ENCODE assay signal across 8 cellular contexts in genomic region chr9:127802576-127803443, GRCh38. TPM values are rescaled to one million over a fixed set of nuclear protein-coding genes. Genes with fewer than 3 reads are reported as not detected.
DNase-seq lines count a peak whose midpoint lies in the region; ATAC-seq, FAIRE-seq and TF ChIP-seq lines count a peak whose summit lies in the region.

Gene FPGS (plus strand): TSS chr9:127802882. CDS start chr9:127802925, 43 bp downstream.

- dilution Hi-C loops in keratinocyte (cut with MboI; ENCODE audit: extremely low pct_ligation_motif_present, low sequenced_read_pairs), result no loop called here

- H2AFZ ChIP-seq in keratinocyte (ENCODE audit: control insufficient read depth, low read length), result peak within 1 kb of the TSS; percentile 68

- H3K4me1 ChIP-seq in keratinocyte (ENCODE audit: control insufficient read depth, extremely low read depth, insufficient read depth, low read length), result peaks cover 24% of the 10 kb centered on the region

- peak within 1 kb of the TSS; percentile 93 for H3K4me2 ChIP-seq in keratinocyte (ENCODE audit: control insufficient read depth, extremely low read depth, insufficient read depth, low read depth, low read length)

- peak within 1 kb of the TSS; percentile 99 for H3K9ac ChIP-seq in keratinocyte (ENCODE audit: control insufficient read depth, extremely low read depth, insufficient read depth, low read length)

- no peak for TF ChIP-seq CTCF in keratinocyte (optimal IDR thresholded peaks at IDR 0.05 in 1 of 3, IDR thresholded peaks at IDR 0.05 in 1 of 3, conservative IDR thresholded peaks at IDR 0.05 in 1 of 3; ENCODE audit: extremely low read depth in 1 of 3, insufficient read depth in 2 of 3, low read length in 3 of 3)

- H3K27me3 ChIP-seq in keratinocyte (ENCODE audit: control insufficient read depth, extremely low read depth, insufficient read depth, low read length), result no peaks in the 10 kb centered on the region

- no peaks in the 10 kb centered on the region for H3K9me1 ChIP-seq in keratinocyte (ENCODE audit: control insufficient read depth, extremely low read depth, insufficient read depth, low read length)

- H4K20me1 ChIP-seq in keratinocyte (ENCODE audit: control insufficient read depth, extremely low read depth, insufficient read depth, low read length), result peaks cover 2% of the 10 kb centered on the region

- H3K79me2 ChIP-seq in keratinocyte (ENCODE audit: control insufficient read depth, insufficient read depth, low read length), result peaks cover 17% of the 10 kb centered on the region

- no peaks in the 10 kb centered on the region for H3K9me3 ChIP-seq in keratinocyte (ENCODE audit: control insufficient read depth, low read depth, low read length)

- peak within 1 kb of the TSS; percentile 58 to 97 (median 81) for H3K4me3 ChIP-seq in keratinocyte (ENCODE audit: control insufficient read depth in 2 of 3, extremely low read depth in 1 of 3, insufficient read depth in 2 of 3, low read depth in 1 of 3, low read length in 3 of 3)

- H3K27ac ChIP-seq in keratinocyte (ENCODE audit: control insufficient read depth, insufficient read depth, low read length), result peak within 1 kb of the TSS; percentile 99

- peaks cover 19 to 23% of the 10 kb centered on the region in 2 experiments for H3K36me3 ChIP-seq in keratinocyte (ENCODE audit: control insufficient read depth in 2 of 2, extremely low read depth in 1 of 2, insufficient read depth in 2 of 2, low read length in 2 of 2)

- FAIRE-seq in keratinocyte (lab: Jason Lieb, UNC), result no peak

- ATAC-seq in GM18870 (IDR thresholded peaks at IDR 0.05; ENCODE audit: unreplicated experiment), result peak; percentile 45
- ATAC-seq in HG03108 (IDR thresholded peaks at IDR 0.05; ENCODE audit: unreplicated experiment), result peak; percentile 72
- peak; percentile 83 to 89 for ATAC-seq in activated CD4-positive, CD25-positive, alpha-beta regulatory T cell treated with anti-CD3 and anti-CD28 coated beads, Interleukin-2, amount 50 U/mL, for 24 hours

- peak; percentile 96 for DNase-seq in AG08395 (ENCODE audit: low spot score)
- peak; percentile 71 for DNase-seq in NCI-H345 treated with DMSO at 0.1 percent for 48 hours (lab: John Stamatoyannopoulos, UW; ENCODE audit: unreplicated experiment)
- DNase-seq in central memory CD4-positive, alpha-beta T cell, result peak; percentile 80
- DNase-seq in keratinocyte (ENCODE audit: low read depth, low spot score), result no peak
- DNase-seq in stimulated activated CD4-positive, alpha-beta T cell treated with anti-CD3 and anti-CD28 coated beads, Interleukin-15, amount 100 ng/mL, for 1 hour (ENCODE audit: low read depth in 1 of 2, low spot score in 1 of 2), result peak; percentile 67 to 75

RNA-seq across cellular contexts. Expression of gene FPGS, which starts in this region (rescaled TPM):
- 38.2 to 65.0 TPM (median 56.3 TPM) in 3 replicates for polyA plus RNA-seq in keratinocyte
- polyA plus RNA-seq in keratinocyte (2011; ENCODE audit: low read depth), result 19.2 TPM
- polyA plus RNA-seq in keratinocyte (2011; cell fraction: cytosol; rRNA removed), result 42.2 and 62.6 TPM in 2 replicates
- 83.1 and 97.6 TPM in 2 replicates for polyA plus RNA-seq in keratinocyte (2011; cell fraction: nucleus; rRNA removed)
- polyA plus RNA-seq in keratinocyte (2012; ENCODE audit: low replicate concordance), result 23.7 and 67.7 TPM in 2 replicates
- 45.2 to 134 TPM (median 50.4 TPM) in 3 replicates for polyA minus RNA-seq in keratinocyte
- polyA minus RNA-seq in keratinocyte (2011; cell fraction: cytosol; rRNA and poly(A)+ RNA removed), result 85.6 TPM
- polyA minus RNA-seq in keratinocyte (2011; cell fraction: nucleus; rRNA and poly(A)+ RNA removed), result 38.2 and 44.2 TPM in 2 replicates
